Comparison of ENCODE assay signal across 1 cellular context in genomic region chr12:105946541-105946940, GRCh38.
TF ChIP-seq lines count a peak whose summit lies in the region.

No MANE protein-coding gene starts in this region.

TF ChIP-seq in K562, 482 proteins besides CTCF, POLR2A, EP300 and RAD21 (continued from another document and continues in another):
- TF ChIP-seq ZMIZ1 (IDR thresholded peaks at IDR 0.05; ENCODE audit: low read depth in 2 of 2, low read length in 2 of 2) (peak in 1 of 2 experiments; percentile 67; a peak in 1 of 4 replicates), TEAD1 (CRISPR knock-in tag; IDR thresholded peaks at IDR 0.05) (peak in 1 of 2 experiments; percentile 52; a peak in 1 of 4 replicates), ELK3 (CRISPR knock-in tag; IDR thresholded peaks at IDR 0.05) (no peak), STAT5A (IDR thresholded peaks at IDR 0.05; ENCODE audit: borderline replicate concordance, low read length) (peak; percentile 62), FOXP1 (CRISPR knock-in tag; IDR thresholded peaks at IDR 0.05) (no peak), VEZF1 (CRISPR knock-in tag; IDR thresholded peaks at IDR 0.05) (no peak), ZNF175 (CRISPR knock-in tag; IDR thresholded peaks at IDR 0.05; ENCODE audit: low read depth) (no peak), RNF2 (IDR thresholded peaks at IDR 0.05) (no peak), ZNF518B (CRISPR knock-in tag; IDR thresholded peaks at IDR 0.05) (no peak), AFF4 (CRISPR knock-in tag; IDR thresholded peaks at IDR 0.05) (no peak), NCOR1 (IDR thresholded peaks at IDR 0.05) (peak; percentile 81), ZBTB2 (IDR thresholded peaks at IDR 0.05) (no peak), HMBOX1 (IDR thresholded peaks at IDR 0.05) (peak; percentile 86), KLF10 (CRISPR knock-in tag; IDR thresholded peaks at IDR 0.05) (no peak), ZFP1 (CRISPR knock-in tag; IDR thresholded peaks at IDR 0.05) (no peak), NKRF (IDR thresholded peaks at IDR 0.05; ENCODE audit: borderline replicate concordance) (no peak), HBP1 (CRISPR knock-in tag; IDR thresholded peaks at IDR 0.05) (no peak), CHD1 (IDR thresholded peaks at IDR 0.05; ENCODE audit: low read length) (no peak), BRCA1 (IDR thresholded peaks at IDR 0.05) (no peak), BRCA1 (CRISPR knock-in tag; IDR thresholded peaks at IDR 0.05) (no peak), NRF1 (conservative IDR thresholded peaks at IDR 0.05 in 1 of 2, IDR thresholded peaks at IDR 0.05 in 1 of 2) (0 out of 4 replicates have a peak, but pooled peaks of 1 of the 2 experiments have one; percentile 16), ZNF274 (IDR thresholded peaks at IDR 0.05; ENCODE audit: borderline replicate concordance, low read depth, low read length) (no peak), TAL1 (IDR thresholded peaks at IDR 0.05) (peak; percentile 85), MXD1 (CRISPR knock-in tag; IDR thresholded peaks at IDR 0.05; ENCODE audit: borderline replicate concordance, poor library complexity, severe bottlenecking) (no peak), TEAD4 (IDR thresholded peaks at IDR 0.05; ENCODE audit: low read length) (peak; percentile 85), TEAD4 (CRISPR knock-in tag; IDR thresholded peaks at IDR 0.05; ENCODE audit: borderline replicate concordance) (no peak), ZNF639 (CRISPR knock-in tag; conservative IDR thresholded peaks at IDR 0.05 in 1 of 2, IDR thresholded peaks at IDR 0.05 in 1 of 2) (no peak), ARID1B (IDR thresholded peaks at IDR 0.05) (peak; percentile 85), OTX1 (CRISPR knock-in tag; IDR thresholded peaks at IDR 0.05) (no peak), CREB5 (CRISPR knock-in tag; IDR thresholded peaks at IDR 0.05) (no peak)
